8 cellular contexts compared by ENCODE assay signal in genomic region chr3:159929181-159929893, GRCh38. TPM values are rescaled to one million over a fixed set of nuclear protein-coding genes. Genes with fewer than 3 reads are reported as not detected.
DNase-seq lines count a peak whose midpoint lies in the region; ATAC-seq and TF ChIP-seq lines count a peak whose summit lies in the region.

No MANE protein-coding gene starts in this region.

- H3K4me2 ChIP-seq in OCI-LY7 (ENCODE audit: low read length), result no peak overlapping the region

- H3K4me1 ChIP-seq in tibial artery (peaks cover 0 to 24% (median 12%) of the 10 kb centered on the region in 4 donors), OCI-LY7 (ENCODE audit: insufficient read depth, low read length, poor library complexity, severe bottlenecking) (no peaks in the 10 kb centered on the region)

- H3K79me2 ChIP-seq in OCI-LY7 (ENCODE audit: insufficient read depth, low read depth, low read length), result no peaks in the 10 kb centered on the region

- POLR2A ChIA-PET in WTC11 (lab: Charles Lee), result no interaction called here
- POLR2A ChIA-PET in OCI-LY7 (lab: Charles Lee), result interaction anchor here (0.5 to 0.9 kb wide), 5 partner anchors 20 to 916 kb away, joined by 3 to 5 read pairs (median 3); no protein-coding TSS in a partner anchor

- H3K36me3 ChIP-seq in tibial artery (no peaks in the 10 kb centered on the region), OCI-LY7 (ENCODE audit: insufficient read depth, low read length) (no peaks in the 10 kb centered on the region)

- H3K9me3 ChIP-seq in tibial artery, result peaks cover 0 to 7% (median 7%) of the 10 kb centered on the region in 3 donors
- no peaks in the 10 kb centered on the region for H3K9me3 ChIP-seq in OCI-LY7 (ENCODE audit: low read length)

- peaks cover 4% of the 10 kb centered on the region for H3K4me1 Mint-ChIP-seq in WTC11

- no peak overlapping the region for H3K27ac Mint-ChIP-seq in WTC11

- no peaks in the 10 kb centered on the region for H3K27me3 Mint-ChIP-seq in WTC11 (ENCODE audit: low read depth)

- H3K4me3 Mint-ChIP-seq in WTC11, result no peak overlapping the region

- peak; percentile 18 for DNase-seq in ELF-1 (ENCODE audit: low read depth, low spot score)
- DNase-seq in WTC11 (ENCODE audit: low spot score), result no peak
- DNase-seq in iPS-NIHi7 (ENCODE audit: extremely low spot score), result peak; percentile 34
- no peak for DNase-seq in tibial artery
- no peak for DNase-seq in NCI-H1930 (lab: John Stamatoyannopoulos, UW)
- no peak for DNase-seq in OCI-LY7 (ENCODE audit: low spot score)

- ATAC-seq in GM21367 (IDR thresholded peaks at IDR 0.05; ENCODE audit: unreplicated experiment) (peak; percentile 73), HG03575 (IDR thresholded peaks at IDR 0.05; ENCODE audit: extremely low read depth, insufficient number of reproducible peaks, low FRiP score, unreplicated experiment) (peak; percentile 56), WTC11 (peak; percentile 81)

- CTCF ChIA-PET in WTC11 (lab: Charles Lee) (interaction anchor here (0.7 to 1.9 kb wide), 8 partner anchors 53 to 425 kb away, joined by 3 to 11 read pairs (median 4); partner anchors contain the start of gene IL12A), OCI-LY7 (lab: Charles Lee; ENCODE audit: unreplicated experiment) (no interaction called here)

- H3K27ac ChIP-seq in tibial artery (peak overlapping the region; percentile 45 to 53), OCI-LY7 (ENCODE audit: low read depth, low read length, poor library complexity, severe bottlenecking) (no peak overlapping the region)

- H2AFZ ChIP-seq in OCI-LY7 (ENCODE audit: low read length), result no peak overlapping the region

- intact Hi-C loops in tibial artery (cut with DNase I; ENCODE audit: low total_unique reads) (no loop called here), OCI-LY7 (cut with micrococcal nuclease; ENCODE audit: unreplicated experiment) (no loop called here)

- peaks cover 31% of the 10 kb centered on the region for H3K9me3 Mint-ChIP-seq in WTC11

- no peaks in the 10 kb centered on the region for H3K27me3 ChIP-seq in tibial artery

- no peaks in the 10 kb centered on the region for H4K20me1 ChIP-seq in OCI-LY7 (ENCODE audit: insufficient read depth, low read length)

- H3K36me3 Mint-ChIP-seq in WTC11, result peaks cover 17% of the 10 kb centered on the region

- BruUV-seq in OCI-LY7 (replicated peaks; lab: Mats Ljungman, UMichigan), result no TSS peak

- H3K4me3 ChIP-seq in tibial artery (no peak overlapping the region), OCI-LY7 (ENCODE audit: low read depth, low read length, poor library complexity, severe bottlenecking) (no peak overlapping the region)

- TF ChIP-seq CTCF in WTC11 (IDR thresholded peaks at IDR 0.05), result no peak
- no peak for TF ChIP-seq CTCF in tibial artery (IDR thresholded peaks at IDR 0.05)
- no peak for TF ChIP-seq CTCF in OCI-LY7 (conservative IDR thresholded peaks at IDR 0.05; ENCODE audit: low read length)

- H3K9me2 ChIP-seq in OCI-LY7 (ENCODE audit: insufficient read depth, low read length), result no peaks in the 10 kb centered on the region

TF ChIP-seq in WTC11, 78 proteins besides CTCF, POLR2A, EP300 and RAD21 (continues in another document):
- TF ChIP-seq IRF1 (CRISPR knock-in tag; IDR thresholded peaks at IDR 0.05) (no peak), AR (CRISPR knock-in tag; IDR thresholded peaks at IDR 0.05) (no peak), ZNF532 (CRISPR knock-in tag; IDR thresholded peaks at IDR 0.05; ENCODE audit: borderline replicate concordance) (no peak), HMGXB4 (CRISPR knock-in tag; IDR thresholded peaks at IDR 0.05) (no peak), SMAD4 (CRISPR knock-in tag; IDR thresholded peaks at IDR 0.05) (no peak), TCF7 (CRISPR knock-in tag; IDR thresholded peaks at IDR 0.05; ENCODE audit: low read depth) (no peak), ZBTB21 (CRISPR knock-in tag; IDR thresholded peaks at IDR 0.05; ENCODE audit: borderline replicate concordance) (no peak), CBFB (CRISPR knock-in tag; IDR thresholded peaks at IDR 0.05; ENCODE audit: low read depth) (no peak), ZNF121 (CRISPR knock-in tag; IDR thresholded peaks at IDR 0.05) (no peak), E2F4 (CRISPR knock-in tag; IDR thresholded peaks at IDR 0.05; ENCODE audit: borderline replicate concordance, low read depth) (no peak), SMAD3 (CRISPR knock-in tag; IDR thresholded peaks at IDR 0.05; ENCODE audit: borderline replicate concordance) (no peak), KAT7 (CRISPR knock-in tag; IDR thresholded peaks at IDR 0.05; ENCODE audit: borderline replicate concordance) (no peak)

RNA-seq across cellular contexts. Expression of gene IL12A, which starts 59.3 kb away (rescaled TPM):
- 0.69 to 1.0 TPM (median 0.69 TPM) in 3 replicates for total RNA-seq in WTC11 (2021)
- not detected in 2 replicates for total RNA-seq in OCI-LY7 (2014; rRNA removed; shearing (Covaris generic))
- total RNA-seq in OCI-LY7 (2022), result not detected in 2 replicates

Comparison
In these comparisons a context has a peak if more than half of its experiments do, and no peak if none do; other contexts are left out.
1. DNase-seq: peak in ELF-1 (single experiment) and iPS-NIHi7 (single experiment); none in WTC11 (single experiment), tibial artery (0 of 2), NCI-H1930 (0 of 2) and OCI-LY7 (single experiment).
2. Peak in every context shown above with its lines, with median percentiles within 50 percentile points of each other: ATAC-seq.